Comparison of ENCODE assay signal across 23 cellular contexts in genomic region chrX:77691916-77692315, GRCh38.
DNase-seq lines count a peak whose midpoint lies in the region; ATAC-seq, FAIRE-seq and TF ChIP-seq lines count a peak whose summit lies in the region.
"Had no signal": no experiment of that assay in that cellular context is flagged by ENCODE, and none has a peak within 500 bp of the region (broad histone marks: within the 10 kb centered on the region; RNA-seq: fewer than 3 reads in every experiment).

No MANE protein-coding gene starts in this region.

- BruUV-seq in A673 (replicated peaks; lab: Mats Ljungman, UMichigan), result no TSS peak

- FAIRE-seq in GM12892 (lab: Jason Lieb, UNC), result peak; percentile 14
- FAIRE-seq: GM19239, H54 had no signal

- ATAC-seq in heart right ventricle, result no peak

- DNase-seq in cardiac muscle cell (ENCODE audit: low read depth in 1 of 2, low spot score in 1 of 2) (no peak), heart right ventricle (no peak), GM12892 (ENCODE audit: insufficient read length) (no peak), osteoblast (ENCODE audit: insufficient read length, low spot score, missing footprints) (peak; percentile 5), GM23248 (no peak), A673 (ENCODE audit: low spot score) (no peak), RWPE1 (ENCODE audit: low spot score) (no peak)
- DNase-seq: ACHN; AML-193; CD4-positive, CD25-positive, alpha-beta regulatory T cell; CD8-positive, alpha-beta memory T cell; COR-L47; DMS153; DND-41; GOT3; HFFc6 had no signal

- POLR2A ChIA-PET in A673 (lab: Charles Lee; ENCODE audit: low non-redundant PET) (no interaction called here), RWPE1 (lab: Yijun Ruan, JAX; ENCODE audit: low non-redundant PET) (no interaction called here)

- in situ Hi-C loops in GM23248 (cut with MboI), result loop anchor here (25.0 kb wide), 1 partner anchor 105 kb away; no protein-coding TSS in a partner anchor

- no peaks in the 10 kb centered on the region for H3K9me3 ChIP-seq in cardiac muscle cell (ENCODE audit: low read depth)
- no peaks in the 10 kb centered on the region for H3K9me3 ChIP-seq in heart right ventricle
- no peaks in the 10 kb centered on the region for H3K9me3 ChIP-seq in osteoblast (ENCODE audit: low read depth, low read length)
- no peaks in the 10 kb centered on the region for H3K9me3 ChIP-seq in GM23248 (ENCODE audit: low read depth)
- no peaks in the 10 kb centered on the region for H3K9me3 ChIP-seq in A673 (ENCODE audit: low read depth, low read length, poor library complexity, severe bottlenecking)
- H3K9me3 ChIP-seq: BLaER1, HAP-1 had no signal

- H3K4me3 ChIP-seq in cardiac muscle cell, result no peak overlapping the region
- no peak overlapping the region for H3K4me3 ChIP-seq in heart right ventricle
- H3K4me3 ChIP-seq in osteoblast (ENCODE audit: insufficient read depth, low read length), result no peak overlapping the region
- H3K4me3 ChIP-seq in GM23248, result no peak overlapping the region
- H3K4me3 ChIP-seq in A673 (ENCODE audit: low read depth, low read length, poor library complexity, severe bottlenecking), result no peak overlapping the region
- H3K4me3 ChIP-seq: BLaER1, HAP-1 had no signal

- H3K36me3 ChIP-seq in cardiac muscle cell, result peaks cover 1% of the 10 kb centered on the region
- peaks cover 0 to 61% (median 0%) of the 10 kb centered on the region in 9 donors for H3K36me3 ChIP-seq in heart right ventricle
- H3K36me3 ChIP-seq in osteoblast (ENCODE audit: insufficient read depth, low read length), result peaks cover 7% of the 10 kb centered on the region
- peaks cover 6% of the 10 kb centered on the region; the same call in 1 of the 2 replicates for H3K36me3 ChIP-seq in GM23248 (ENCODE audit: low read depth)
- H3K36me3 ChIP-seq in A673 (ENCODE audit: insufficient read depth, low read length, poor library complexity, severe bottlenecking), result no peaks in the 10 kb centered on the region

- no peak overlapping the region for H3K9ac ChIP-seq in GM23248
- H3K9ac ChIP-seq: BLaER1 had no signal

- H3F3A ChIP-seq in GM23248 (ENCODE audit: insufficient read depth), result no peaks in the 10 kb centered on the region

- peak overlapping the region; percentile 21 for H3K27ac ChIP-seq in cardiac muscle cell
- no peak overlapping the region for H3K27ac ChIP-seq in heart right ventricle
- peak overlapping the region; percentile 20 for H3K27ac ChIP-seq in VCaP
- H3K27ac ChIP-seq in osteoblast (ENCODE audit: low read depth, low read length), result no peak overlapping the region
- no peak overlapping the region for H3K27ac ChIP-seq in GM23248
- H3K27ac ChIP-seq in A673 (ENCODE audit: low read depth, low read length, poor library complexity, severe bottlenecking), result no peak overlapping the region
- H3K27ac ChIP-seq in RWPE1, result no peak overlapping the region
- H3K27ac ChIP-seq: 22Rv1, BLaER1, C4-2B had no signal

- no peak overlapping the region for H2AFZ ChIP-seq in osteoblast (ENCODE audit: low read length)
- no peak overlapping the region for H2AFZ ChIP-seq in GM23248

- no peaks in the 10 kb centered on the region for H3K27me3 ChIP-seq in cardiac muscle cell
- no peaks in the 10 kb centered on the region for H3K27me3 ChIP-seq in heart right ventricle
- H3K27me3 ChIP-seq in osteoblast (ENCODE audit: insufficient read depth, low read length), result no peaks in the 10 kb centered on the region
- H3K27me3 ChIP-seq in GM23248 (replicated peaks; ENCODE audit: insufficient read depth), result no peaks in the 10 kb centered on the region
- no peaks in the 10 kb centered on the region for H3K27me3 ChIP-seq in A673 (replicated peaks; ENCODE audit: insufficient read depth, low read depth, low read length, poor library complexity)

- no peaks in the 10 kb centered on the region for H3K9me2 ChIP-seq in GM23248 (ENCODE audit: insufficient read depth)

- H3K4me2 ChIP-seq in osteoblast (ENCODE audit: insufficient read depth, low read length), result no peak overlapping the region
- H3K4me2 ChIP-seq in GM23248 (ENCODE audit: unreplicated experiment), result no peak overlapping the region
- H3K4me2 ChIP-seq: BLaER1 had no signal

- no peaks in the 10 kb centered on the region for H3K4me1 ChIP-seq in cardiac muscle cell (ENCODE audit: low read depth)
- peaks cover 0 to 7% (median 0%) of the 10 kb centered on the region in 9 donors for H3K4me1 ChIP-seq in heart right ventricle
- H3K4me1 ChIP-seq in osteoblast (ENCODE audit: insufficient read depth, low read length), result no peaks in the 10 kb centered on the region
- H3K4me1 ChIP-seq in GM23248 (ENCODE audit: insufficient read depth), result no peaks in the 10 kb centered on the region
- no peaks in the 10 kb centered on the region for H3K4me1 ChIP-seq in A673 (ENCODE audit: insufficient read depth, low read length, poor library complexity, severe bottlenecking)
- H3K4me1 ChIP-seq: BLaER1 had no signal

- intact Hi-C loops in heart right ventricle (cut with DNase I), result no loop called here
- intact Hi-C loops in A673 (cut with micrococcal nuclease; ENCODE audit: unreplicated experiment), result no loop called here

- no peak for TF ChIP-seq POLR2A in GM12892 (IDR thresholded peaks at IDR 0.05; ENCODE audit: low read depth, low read length)

- TF ChIP-seq CTCF in cardiac muscle cell (IDR thresholded peaks at IDR 0.05; ENCODE audit: low read depth, low read length), result no peak
- no peak for TF ChIP-seq CTCF in heart right ventricle (IDR thresholded peaks at IDR 0.05)
- TF ChIP-seq CTCF in VCaP (conservative IDR thresholded peaks at IDR 0.05), result no peak
- TF ChIP-seq CTCF in osteoblast (IDR thresholded peaks at IDR 0.05; ENCODE audit: extremely low read depth, low read depth, low read length), result no peak
- TF ChIP-seq CTCF in A673 (conservative IDR thresholded peaks at IDR 0.05; ENCODE audit: low read depth, low read length), result no peak
- TF ChIP-seq CTCF in RWPE1 (conservative IDR thresholded peaks at IDR 0.05; ENCODE audit: low read depth), result no peak

- 42 to 48% methylated on average over 2 of the region's 2 CpGs for WGBS in heart right ventricle, 2 donors
- WGBS in GM23248 (ENCODE audit: low coverage in 1 of 2, low lambda C conversion rate in 2 of 2, missing lambda C conversion rate in 2 of 2), 2 experiments, result 93 to 100% methylated on average over 2 of the region's 2 CpGs

- H3K79me2 ChIP-seq in osteoblast (ENCODE audit: insufficient read depth, low read length) (peaks cover 2% of the 10 kb centered on the region), GM23248 (ENCODE audit: insufficient read depth) (no peaks in the 10 kb centered on the region; the same call in 1 of the 2 replicates)

- CTCF ChIA-PET in A673 (lab: Charles Lee), result no interaction called here
- CTCF ChIA-PET in RWPE1 (lab: Yijun Ruan, JAX), result interaction anchor here (0.6 kb wide), 2 partner anchors 122 to 350 kb away, joined by 3 to 5 read pairs; no protein-coding TSS in a partner anchor

- peaks cover 2% of the 10 kb centered on the region for H4K20me1 ChIP-seq in osteoblast (ENCODE audit: insufficient read depth, low read length)
- H4K20me1 ChIP-seq in GM23248 (ENCODE audit: insufficient read depth), result no peaks in the 10 kb centered on the region

Comparison
In these comparisons a context has a peak if more than half of its experiments do, and no peak if none do; other contexts are left out.
1. H3K27ac ChIP-seq: peak in cardiac muscle cell (single experiment) and VCaP (single experiment); none in heart right ventricle (0 of 10), osteoblast (single experiment), GM23248 (single experiment), A673 (single experiment) and RWPE1 (single experiment).